12 cellular contexts compared by ENCODE assay signal in genomic region chr21:36852293-36852692, GRCh38.
"Had no signal": no experiment of that assay in that cellular context is flagged by ENCODE, and none has a peak within 500 bp of the region (broad histone marks: within the 10 kb centered on the region; RNA-seq: fewer than 3 reads in every experiment).

No MANE protein-coding gene starts in this region.

- H3K27me3 ChIP-seq: esophagus muscularis mucosa, right lobe of liver, upper lobe of left lung had no signal

- ATAC-seq: left lobe of liver, psoas muscle, right lobe of liver had no signal

- H3K4me3 ChIP-seq: esophagus muscularis mucosa, psoas muscle, right lobe of liver, upper lobe of left lung had no signal

- H3K9me3 ChIP-seq: esophagus muscularis mucosa, psoas muscle, right lobe of liver, upper lobe of left lung had no signal

- H3K27ac Mint-ChIP-seq: activated naive CD4-positive, alpha-beta T cell treated with anti-CD3 and anti-CD28 coated beads, Interleukin-2, amount 10 ng/mL, durations not matched to agents 7 days and 5 days; nephron; stimulated activated naive CD8-positive, alpha-beta T cell treated with anti-CD3 and anti-CD28 coated beads, Interleukin-15, Interleukin-2, amounts not matched to agents 100 ng/mL and 50 ng/mL, for 24 hours; T-helper 2 cell treated with Interferon-gamma antibody and Interleukin-4, amounts not matched to agents 5 μg/mL and 100 μg/mL, for 36 hours had no signal

- H3K36me3 ChIP-seq: esophagus muscularis mucosa, right lobe of liver, upper lobe of left lung had no signal

- H3K4me1 ChIP-seq: upper lobe of left lung had no signal

- H3K36me3 Mint-ChIP-seq: activated naive CD4-positive, alpha-beta T cell treated with anti-CD3 and anti-CD28 coated beads, Interleukin-2, amount 10 ng/mL, durations not matched to agents 7 days and 5 days had no signal

- DNase-seq: activated naive CD4-positive, alpha-beta T cell treated with anti-CD3 and anti-CD28 coated beads, Interleukin-2, amount 10 ng/mL, durations not matched to agents 7 days and 5 days; hippocampal formation; mammary epithelial cell; occipital lobe; psoas muscle; right lobe of liver; upper lobe of left lung had no signal

- H3K27ac ChIP-seq: esophagus muscularis mucosa, psoas muscle, right lobe of liver, upper lobe of left lung had no signal

- H3K4me3 Mint-ChIP-seq: activated naive CD4-positive, alpha-beta T cell treated with anti-CD3 and anti-CD28 coated beads, Interleukin-2, amount 10 ng/mL, durations not matched to agents 7 days and 5 days; nephron; stimulated activated naive CD8-positive, alpha-beta T cell treated with anti-CD3 and anti-CD28 coated beads, Interleukin-15, Interleukin-2, amounts not matched to agents 100 ng/mL and 50 ng/mL, for 24 hours; T-helper 2 cell treated with Interferon-gamma antibody and Interleukin-4, amounts not matched to agents 5 μg/mL and 100 μg/mL, for 36 hours had no signal

- H3K9me3 Mint-ChIP-seq: activated naive CD4-positive, alpha-beta T cell treated with anti-CD3 and anti-CD28 coated beads, Interleukin-2, amount 10 ng/mL, durations not matched to agents 7 days and 5 days; nephron; stimulated activated naive CD8-positive, alpha-beta T cell treated with anti-CD3 and anti-CD28 coated beads, Interleukin-15, Interleukin-2, amounts not matched to agents 100 ng/mL and 50 ng/mL, for 24 hours; T-helper 2 cell treated with Interferon-gamma antibody and Interleukin-4, amounts not matched to agents 5 μg/mL and 100 μg/mL, for 36 hours had no signal

- H3K27me3 Mint-ChIP-seq: activated naive CD4-positive, alpha-beta T cell treated with anti-CD3 and anti-CD28 coated beads, Interleukin-2, amount 10 ng/mL, durations not matched to agents 7 days and 5 days; stimulated activated naive CD8-positive, alpha-beta T cell treated with anti-CD3 and anti-CD28 coated beads, Interleukin-15, Interleukin-2, amounts not matched to agents 100 ng/mL and 50 ng/mL, for 24 hours had no signal
